1 cellular context compared by ENCODE assay signal in genomic region chr10:100364147-100364546, GRCh38.
TF ChIP-seq lines count a peak whose summit lies in the region.

No MANE protein-coding gene starts in this region.

TF ChIP-seq in liver, 16 proteins besides CTCF, POLR2A, EP300 and RAD21 (continued from another document):
- no peak for TF ChIP-seq REST (IDR thresholded peaks at IDR 0.05)
